ENCODE assay signal across 21 cellular contexts in the genomic region with DNA sequence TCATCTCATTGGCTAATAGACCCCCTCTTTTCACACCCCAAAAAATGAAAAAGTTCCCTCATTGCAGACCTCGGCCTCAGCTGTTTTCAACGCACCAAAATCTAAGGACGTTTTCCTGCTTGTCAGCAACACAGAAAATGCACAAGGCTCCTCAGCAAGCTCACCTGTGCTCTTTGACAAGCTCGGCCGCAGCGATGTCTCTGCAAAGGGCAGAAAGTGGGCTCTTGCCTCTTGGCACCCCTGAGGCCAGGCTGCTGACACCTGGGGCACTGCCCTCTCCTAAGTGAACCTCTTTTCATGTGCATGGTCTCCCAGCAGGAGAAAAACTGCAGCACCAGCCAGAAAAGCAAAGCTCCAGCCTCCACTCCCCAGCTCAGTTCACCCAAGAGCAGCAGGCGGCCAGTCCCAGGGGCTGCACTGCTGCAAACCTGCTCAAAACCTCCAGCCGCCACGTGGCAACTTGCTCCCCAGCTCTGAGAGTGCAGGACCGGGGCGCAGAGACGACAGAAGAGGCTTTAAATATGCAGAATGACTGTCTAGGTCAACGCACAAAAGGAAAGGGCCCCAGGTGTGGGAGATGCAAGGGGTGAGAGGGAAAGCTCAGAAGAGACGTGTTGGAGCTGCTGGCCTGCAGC.
"Had no signal": no experiment of that assay in that cellular context is flagged by ENCODE, and none has a peak within 500 bp of the region (broad histone marks: within the 10 kb centered on the region; RNA-seq: fewer than 3 reads in every experiment).

No MANE protein-coding gene starts in this region.

- H3K27me3 Mint-ChIP-seq: naive thymus-derived CD8-positive, alpha-beta T cell had no signal

- H3K9ac ChIP-seq: parathyroid adenoma had no signal

- H3K4me1 ChIP-seq: colonic mucosa, parathyroid adenoma, prostate gland, right lobe of liver, transverse colon had no signal

- H3K27ac ChIP-seq: colonic mucosa, heart left ventricle, parathyroid adenoma, prostate gland, right lobe of liver, stomach, thoracic aorta, transverse colon had no signal

- H2AFZ ChIP-seq: parathyroid adenoma had no signal

- H3K79me2 ChIP-seq: parathyroid adenoma had no signal

- H3K36me3 ChIP-seq: colonic mucosa, heart left ventricle, right lobe of liver, thoracic aorta had no signal

- H3K27me3 ChIP-seq: colonic mucosa, heart left ventricle, right lobe of liver, stomach, transverse colon had no signal

- H3K9me3 Mint-ChIP-seq: naive thymus-derived CD8-positive, alpha-beta T cell had no signal

- DNase-seq: colonic mucosa; dermis blood vessel endothelial cell; effector CD4-positive, alpha-beta T cell; foreskin melanocyte; hypothalamus; mammary epithelial cell; mucosa of descending colon; nucleus accumbens; right lobe of liver; stimulated activated CD4-positive, alpha-beta T cell treated with anti-CD3 and anti-CD28 coated beads, Interleukin-15, amount 100 ng/mL, for 24 hours; stimulated activated CD4-positive, alpha-beta T cell treated with anti-CD3 and anti-CD28 coated beads, Interleukin-2, amount 100 ng/mL, for 24 hours; stimulated activated CD4-positive, alpha-beta T cell treated with anti-CD3 and anti-CD28 coated beads, Interleukin-4, amount 100 ng/mL, for 4 hours; stimulated activated naive CD4-positive, alpha-beta T cell; stomach; transverse colon had no signal

- ATAC-seq: left lobe of liver; naive thymus-derived CD8-positive, alpha-beta T cell; right lobe of liver had no signal

- H3K4me3 Mint-ChIP-seq: naive thymus-derived CD8-positive, alpha-beta T cell had no signal

- H3K9me3 ChIP-seq: colonic mucosa, heart left ventricle, mucosa of descending colon, prostate gland, right lobe of liver, stomach, thoracic aorta, transverse colon had no signal

- H3K4me3 ChIP-seq: colonic mucosa, heart left ventricle, mucosa of descending colon, prostate gland, right lobe of liver, stomach, thoracic aorta, transverse colon had no signal
